In genomic region chr10:16545126-16545736, GRCh38 we compare ENCODE assay signal across 8 cellular contexts. TPM values are rescaled to one million over a fixed set of nuclear protein-coding genes. Genes with fewer than 3 reads are reported as not detected.
A peak's percentile ranks its signal among the peaks of the same experiment; 100 is the strongest.
DNase-seq lines count a peak whose midpoint lies in the region; ATAC-seq, FAIRE-seq and TF ChIP-seq lines count a peak whose summit lies in the region.

No MANE protein-coding gene starts in this region.

- H3K9me3 Mint-ChIP-seq in stimulated activated naive CD8-positive, alpha-beta T cell treated with anti-CD3 and anti-CD28 coated beads, Interleukin-15, amount 100 ng/mL, for 72 hours: no peaks in the 10 kb centered on the region
- no peaks in the 10 kb centered on the region for H3K9me3 Mint-ChIP-seq in neural progenitor cell
- H3K9me3 Mint-ChIP-seq in activated T-helper 2 cell treated with anti-CD3 and anti-CD28 coated beads, Interferon-gamma antibody, Interleukin-2, Interleukin-4, amounts not matched to agents 10 μg/mL and 5 μg/mL and 100 μg/mL, durations not matched to agents 14 hours and 24 hours and 36 hours: no peaks in the 10 kb centered on the region

- no peaks in the 10 kb centered on the region for H3K9me2 ChIP-seq in OCI-LY7 (ENCODE audit: insufficient read depth, low read length)

- H3K36me3 ChIP-seq in OCI-LY7 (ENCODE audit: insufficient read depth, low read length) (no peaks in the 10 kb centered on the region), endothelial cell of umbilical vein (ENCODE audit: control insufficient read depth in 2 of 2, extremely low read depth in 1 of 2, insufficient read depth in 2 of 2, low read length in 2 of 2) (no peaks in the 10 kb centered on the region), neural progenitor cell (no peaks in the 10 kb centered on the region)

- H3K79me2 ChIP-seq in OCI-LY7 (ENCODE audit: insufficient read depth, low read depth, low read length) (no peaks in the 10 kb centered on the region), endothelial cell of umbilical vein (ENCODE audit: control insufficient read depth, insufficient read depth, low read length) (no peaks in the 10 kb centered on the region), neural progenitor cell (ENCODE audit: low read depth) (no peaks in the 10 kb centered on the region)

- H3K4me1 ChIP-seq in OCI-LY7 (ENCODE audit: insufficient read depth, low read length, poor library complexity, severe bottlenecking) (no peaks in the 10 kb centered on the region), endothelial cell of umbilical vein (ENCODE audit: control insufficient read depth, extremely low read depth, insufficient read depth, low read length) (no peaks in the 10 kb centered on the region), neural progenitor cell (no peaks in the 10 kb centered on the region)

- H3K9me1 ChIP-seq in endothelial cell of umbilical vein (replicated peaks; ENCODE audit: control insufficient read depth, extremely low read depth, insufficient read depth, low read length): no peaks in the 10 kb centered on the region

- TF ChIP-seq CTCF in OCI-LY7 (conservative IDR thresholded peaks at IDR 0.05; ENCODE audit: low read length): peak; percentile 77
- peak; percentile 63 to 67 for TF ChIP-seq CTCF in endothelial cell of umbilical vein (IDR thresholded peaks at IDR 0.05; ENCODE audit: extremely low read depth in 1 of 2, insufficient read depth in 1 of 2, low read depth in 1 of 2, low read length in 2 of 2)
- TF ChIP-seq CTCF in neural progenitor cell (IDR thresholded peaks at IDR 0.05): peak; percentile 78

- H3K4me3 Mint-ChIP-seq in stimulated activated naive CD8-positive, alpha-beta T cell treated with anti-CD3 and anti-CD28 coated beads, Interleukin-15, amount 100 ng/mL, for 72 hours: no peak overlapping the region
- no peak overlapping the region for H3K4me3 Mint-ChIP-seq in neural progenitor cell
- no peak overlapping the region for H3K4me3 Mint-ChIP-seq in activated T-helper 2 cell treated with anti-CD3 and anti-CD28 coated beads, Interferon-gamma antibody, Interleukin-2, Interleukin-4, amounts not matched to agents 10 μg/mL and 5 μg/mL and 100 μg/mL, durations not matched to agents 14 hours and 24 hours and 36 hours (ENCODE audit: low read depth)

- TF ChIP-seq POLR2A in endothelial cell of umbilical vein (IDR thresholded peaks at IDR 0.05; ENCODE audit: low read depth, low read length): no peak

- no peak overlapping the region for H3K27ac ChIP-seq in OCI-LY7 (ENCODE audit: low read depth, low read length, poor library complexity, severe bottlenecking)
- no peak overlapping the region for H3K27ac ChIP-seq in endothelial cell of umbilical vein (ENCODE audit: insufficient read depth, low read depth, low read length)
- H3K27ac ChIP-seq in neural progenitor cell: no peak overlapping the region

- CTCF ChIA-PET in OCI-LY7 (lab: Charles Lee; ENCODE audit: unreplicated experiment): no interaction called here
- CTCF ChIA-PET in endothelial cell of umbilical vein (lab: Charles Lee): interaction anchor here (0.7 to 2.7 kb wide), 17 partner anchors 9 to 666 kb away, joined by 3 to 44 read pairs (median 6); partner anchors contain the start of genes C1QL3 and PTER

- H3K9me3 ChIP-seq in OCI-LY7 (ENCODE audit: low read length): no peaks in the 10 kb centered on the region
- no peaks in the 10 kb centered on the region for H3K9me3 ChIP-seq in endothelial cell of umbilical vein (replicated peaks; ENCODE audit: control insufficient read depth, insufficient read depth, low read length)
- H3K9me3 ChIP-seq in neural progenitor cell (ENCODE audit: low read depth): no peaks in the 10 kb centered on the region

- H3K36me3 Mint-ChIP-seq in neural progenitor cell: no peaks in the 10 kb centered on the region
- no peaks in the 10 kb centered on the region for H3K36me3 Mint-ChIP-seq in activated T-helper 2 cell treated with anti-CD3 and anti-CD28 coated beads, Interferon-gamma antibody, Interleukin-2, Interleukin-4, amounts not matched to agents 10 μg/mL and 5 μg/mL and 100 μg/mL, durations not matched to agents 14 hours and 24 hours and 36 hours (ENCODE audit: low read depth)

- BruUV-seq in OCI-LY7 (replicated peaks; lab: Mats Ljungman, UMichigan) (no TSS peak), endothelial cell of umbilical vein (replicated peaks; lab: Mats Ljungman, UMichigan) (no TSS peak)

- POLR2A ChIA-PET in OCI-LY7 (lab: Charles Lee) (interaction anchor here (1.2 kb wide), 1 partner anchor 30 kb away, joined by 3 read pairs; no protein-coding TSS in a partner anchor), endothelial cell of umbilical vein (lab: Charles Lee) (no interaction called here)

- H3K4me1 Mint-ChIP-seq in stimulated activated naive CD8-positive, alpha-beta T cell treated with anti-CD3 and anti-CD28 coated beads, Interleukin-15, amount 100 ng/mL, for 72 hours: no peaks in the 10 kb centered on the region
- no peaks in the 10 kb centered on the region for H3K4me1 Mint-ChIP-seq in neural progenitor cell
- H3K4me1 Mint-ChIP-seq in activated T-helper 2 cell treated with anti-CD3 and anti-CD28 coated beads, Interferon-gamma antibody, Interleukin-2, Interleukin-4, amounts not matched to agents 10 μg/mL and 5 μg/mL and 100 μg/mL, durations not matched to agents 14 hours and 24 hours and 36 hours (ENCODE audit: low read depth): no peaks in the 10 kb centered on the region

- peaks cover 43% of the 10 kb centered on the region for H3K27me3 Mint-ChIP-seq in stimulated activated naive CD8-positive, alpha-beta T cell treated with anti-CD3 and anti-CD28 coated beads, Interleukin-15, amount 100 ng/mL, for 72 hours
- no peaks in the 10 kb centered on the region for H3K27me3 Mint-ChIP-seq in neural progenitor cell (ENCODE audit: insufficient read depth, low read depth)
- no peaks in the 10 kb centered on the region for H3K27me3 Mint-ChIP-seq in activated T-helper 2 cell treated with anti-CD3 and anti-CD28 coated beads, Interferon-gamma antibody, Interleukin-2, Interleukin-4, amounts not matched to agents 10 μg/mL and 5 μg/mL and 100 μg/mL, durations not matched to agents 14 hours and 24 hours and 36 hours (ENCODE audit: low read depth)

- H3K9ac ChIP-seq in endothelial cell of umbilical vein (replicated peaks; ENCODE audit: extremely low read depth, insufficient read depth, low read length) (no peak overlapping the region), neural progenitor cell (no peak overlapping the region)

- H3F3A ChIP-seq in neural progenitor cell (ENCODE audit: low read depth): no peaks in the 10 kb centered on the region

- peak; percentile 55 for ATAC-seq in stimulated activated naive CD8-positive, alpha-beta T cell treated with anti-CD3 and anti-CD28 coated beads, Interleukin-15, amount 100 ng/mL, for 72 hours
- no peak for ATAC-seq in stimulated activated naive CD8-positive, alpha-beta T cell treated with anti-CD3 and anti-CD28 coated beads, Interleukin-15, Interleukin-2, amounts not matched to agents 100 U/mL and 50 U/mL, for 24 hours
- ATAC-seq in HG02938 (IDR thresholded peaks at IDR 0.05; ENCODE audit: unreplicated experiment): peak; percentile 56

- dilution Hi-C loops in endothelial cell of umbilical vein (cut with MboI; ENCODE audit: extremely low pct_ligation_motif_present, low sequenced_read_pairs): no loop called here

- H3K27ac Mint-ChIP-seq in stimulated activated naive CD8-positive, alpha-beta T cell treated with anti-CD3 and anti-CD28 coated beads, Interleukin-15, amount 100 ng/mL, for 72 hours: no peak overlapping the region
- no peak overlapping the region for H3K27ac Mint-ChIP-seq in neural progenitor cell
- no peak overlapping the region for H3K27ac Mint-ChIP-seq in activated T-helper 2 cell treated with anti-CD3 and anti-CD28 coated beads, Interferon-gamma antibody, Interleukin-2, Interleukin-4, amounts not matched to agents 10 μg/mL and 5 μg/mL and 100 μg/mL, durations not matched to agents 14 hours and 24 hours and 36 hours

- intact Hi-C loops in OCI-LY7 (cut with micrococcal nuclease; ENCODE audit: unreplicated experiment) (no loop called here), endothelial cell of umbilical vein (cut with micrococcal nuclease) (loop anchor here (1.0 to 2.0 kb wide), 3 partner anchors 232 to 666 kb away; no protein-coding TSS in a partner anchor)
- intact Hi-C loops in activated T-helper 2 cell treated with anti-CD3 and anti-CD28 coated beads, Interferon-gamma antibody, Interleukin-2, Interleukin-4, amounts not matched to agents 10 μg/mL and 5 μg/mL and 100 μg/mL, durations not matched to agents 14 hours and 24 hours and 36 hours (cut with micrococcal nuclease): loop anchor here (5.0 kb wide), 1 partner anchor 643 kb away; no protein-coding TSS in a partner anchor

- H3K27me3 ChIP-seq in endothelial cell of umbilical vein (ENCODE audit: control insufficient read depth in 2 of 2, insufficient read depth in 2 of 2, low read length in 2 of 2) (peaks cover 0 to 1% of the 10 kb centered on the region in 2 experiments), neural progenitor cell (no peaks in the 10 kb centered on the region)

- H3K4me2 ChIP-seq in OCI-LY7 (ENCODE audit: low read length) (no peak overlapping the region), endothelial cell of umbilical vein (ENCODE audit: insufficient read depth, low read length) (no peak overlapping the region), neural progenitor cell (no peak overlapping the region)

- H2AFZ ChIP-seq in OCI-LY7 (ENCODE audit: low read length) (no peak overlapping the region), endothelial cell of umbilical vein (ENCODE audit: low read depth, low read length) (no peak overlapping the region), neural progenitor cell (replicated peaks) (peak overlapping the region; percentile 73)

- H3K4me3 ChIP-seq in OCI-LY7 (ENCODE audit: low read depth, low read length, poor library complexity, severe bottlenecking) (no peak overlapping the region), endothelial cell of umbilical vein (replicated peaks in 1 of 3; ENCODE audit: insufficient read depth in 1 of 3, low read depth in 1 of 3, low read length in 3 of 3) (no peak overlapping the region), neural progenitor cell (no peak overlapping the region)

- FAIRE-seq in endothelial cell of umbilical vein (lab: Jason Lieb, UNC): peak; percentile 82

- DNase-seq in stimulated activated naive CD8-positive, alpha-beta T cell treated with anti-CD3 and anti-CD28 coated beads, Interleukin-15, amount 100 ng/mL, for 72 hours: no peak
- no peak for DNase-seq in stimulated activated naive CD8-positive, alpha-beta T cell treated with anti-CD3 and anti-CD28 coated beads, Interleukin-15, Interleukin-2, amounts not matched to agents 100 U/mL and 50 U/mL, for 24 hours
- DNase-seq in OCI-LY7 (ENCODE audit: low spot score) (peak; percentile 33), endothelial cell of umbilical vein (ENCODE audit: low read depth, low spot score) (peak; percentile 43), neural progenitor cell (ENCODE audit: low spot score) (peak; percentile 61), activated gamma-delta T cell treated with Interleukin-2 at 50 U/mL for 16 hours (no peak)
- DNase-seq in activated T-helper 2 cell treated with anti-CD3 and anti-CD28 coated beads, Interferon-gamma antibody, Interleukin-2, Interleukin-4, amounts not matched to agents 10 μg/mL and 5 μg/mL and 100 μg/mL, durations not matched to agents 14 hours and 24 hours and 36 hours (ENCODE audit: low spot score): no peak

- H4K20me1 ChIP-seq in OCI-LY7 (ENCODE audit: insufficient read depth, low read length) (no peaks in the 10 kb centered on the region), endothelial cell of umbilical vein (replicated peaks; ENCODE audit: control insufficient read depth, extremely low read depth, insufficient read depth, low read length) (no peaks in the 10 kb centered on the region), neural progenitor cell (ENCODE audit: low read depth) (no peaks in the 10 kb centered on the region)

RNA-seq across cellular contexts. Expression of gene C1QL3, which starts 23.6 kb away (rescaled TPM):
- not detected in 2 replicates for total RNA-seq in OCI-LY7 (2014; rRNA removed; shearing (Covaris generic))
- total RNA-seq in OCI-LY7 (2022): not detected in 2 replicates
- total RNA-seq in endothelial cell of umbilical vein: not detected in 2 replicates
- polyA plus RNA-seq in endothelial cell of umbilical vein: not detected in 2 replicates
- polyA plus RNA-seq in endothelial cell of umbilical vein (2011; cell fraction: cytosol; rRNA removed): not detected in 2 replicates
- not detected in 2 replicates for polyA plus RNA-seq in endothelial cell of umbilical vein (2011; cell fraction: nucleus; rRNA removed)
- 0.20 and 0.23 TPM in 2 replicates for polyA plus RNA-seq in endothelial cell of umbilical vein (2012)
- polyA minus RNA-seq in endothelial cell of umbilical vein: not detected in 2 replicates
- polyA minus RNA-seq in endothelial cell of umbilical vein (2011; cell fraction: cytosol; rRNA and poly(A)+ RNA removed): not detected
- polyA minus RNA-seq in endothelial cell of umbilical vein (2011; cell fraction: nucleus; rRNA and poly(A)+ RNA removed): not detected in 2 replicates
- total RNA-seq in neural progenitor cell (ENCODE audit: low replicate concordance): 0.25 and 0.28 TPM in 2 replicates
- total RNA-seq in activated T-helper 2 cell treated with anti-CD3 and anti-CD28 coated beads, Interferon-gamma antibody, Interleukin-2, Interleukin-4, amounts not matched to agents 10 μg/mL and 5 μg/mL and 100 μg/mL, durations not matched to agents 14 hours and 24 hours and 36 hours: 0.07 and 0.14 TPM in 2 replicates

Comparison
In these comparisons a context has a peak if more than half of its experiments do, and no peak if none do; other contexts are left out.
1. DNase-seq: peak in OCI-LY7 (single experiment), endothelial cell of umbilical vein (single experiment) and neural progenitor cell (single experiment); none in stimulated activated naive CD8-positive, alpha-beta T cell treated with anti-CD3 and anti-CD28 coated beads, Interleukin-15, amount 100 ng/mL, for 72 hours (0 of 2), stimulated activated naive CD8-positive, alpha-beta T cell treated with anti-CD3 and anti-CD28 coated beads, Interleukin-15, Interleukin-2, amounts not matched to agents 100 U/mL and 50 U/mL, for 24 hours (single experiment), activated gamma-delta T cell treated with Interleukin-2 at 50 U/mL for 16 hours (single experiment) and activated T-helper 2 cell treated with anti-CD3 and anti-CD28 coated beads, Interferon-gamma antibody, Interleukin-2, Interleukin-4, amounts not matched to agents 10 μg/mL and 5 μg/mL and 100 μg/mL, durations not matched to agents 14 hours and 24 hours and 36 hours (single experiment).
2. Peak in every context shown above with its lines, with median percentiles within 50 percentile points of each other: CTCF ChIP-seq.